ENCODE assay signal across 8 cellular contexts in the genomic region with DNA sequence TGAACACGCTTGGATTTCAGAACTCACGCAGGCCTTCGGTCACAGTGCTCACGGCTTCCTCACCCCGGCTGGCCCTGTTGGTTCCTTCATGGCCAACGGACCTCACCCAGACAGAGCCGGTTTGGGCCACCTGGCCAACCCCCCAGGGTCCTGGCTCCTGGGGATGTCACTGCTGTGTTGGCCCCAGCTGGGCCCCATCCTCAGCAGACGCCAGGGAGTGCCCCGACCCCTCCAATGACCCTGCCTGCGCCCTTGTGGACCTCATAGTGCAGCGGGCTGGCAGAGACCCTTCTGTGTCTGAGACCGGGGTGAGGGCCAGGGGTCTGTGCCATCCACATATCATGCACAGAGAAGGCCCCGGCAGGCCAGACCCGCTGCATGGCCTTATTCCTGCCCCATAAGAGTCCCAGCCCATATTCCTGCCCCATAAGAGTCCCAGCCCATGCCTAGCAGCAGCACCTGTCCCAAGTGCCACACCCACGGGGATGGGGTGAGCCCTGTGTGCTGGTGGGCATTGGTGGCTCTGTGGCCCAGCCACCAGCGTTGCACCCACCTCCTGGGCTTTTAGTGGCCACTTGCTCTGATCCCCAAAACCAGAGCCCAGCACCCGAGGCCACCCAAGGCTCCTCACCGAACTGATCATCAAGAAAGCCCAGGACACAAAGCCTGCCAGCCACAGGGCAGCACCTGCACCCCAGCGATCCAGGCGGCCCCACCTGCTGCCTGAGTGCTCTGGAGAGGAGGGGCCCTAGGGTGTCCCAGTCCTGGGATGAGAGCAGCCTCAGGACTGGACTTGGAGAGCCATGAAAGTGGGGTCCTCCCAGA. TPM values are rescaled to one million over a fixed set of nuclear protein-coding genes. Genes with fewer than 3 reads are reported as not detected.
DNase-seq lines count a peak whose midpoint lies in the region; ATAC-seq and TF ChIP-seq lines count a peak whose summit lies in the region.

No MANE protein-coding gene starts in this region.

- peak overlapping the region; percentile 72 for H3K27ac Mint-ChIP-seq in activated CD8-positive, alpha-beta T cell treated with anti-CD3 and anti-CD28 coated beads for 36 hours

- H3K9ac ChIP-seq in SK-N-SH, result no peak overlapping the region

- no peak overlapping the region for H2AFZ ChIP-seq in SK-N-SH (ENCODE audit: low read depth)

- H3K4me3 Mint-ChIP-seq in activated CD8-positive, alpha-beta T cell treated with anti-CD3 and anti-CD28 coated beads for 36 hours, result peak overlapping the region; percentile 61

- 89% methylated on average over 7 of the region's 20 CpGs for WGBS in SK-N-SH (ENCODE audit: low lambda C conversion rate)
- 97% methylated on average over 14 of the region's 20 CpGs for WGBS in suprapubic skin

- peaks cover 27% of the 10 kb centered on the region for H4K20me1 ChIP-seq in SK-N-SH (ENCODE audit: insufficient read depth)

- H3K9me2 ChIP-seq in SK-N-SH, result no peaks in the 10 kb centered on the region

- intact Hi-C loops in activated CD8-positive, alpha-beta T cell treated with anti-CD3 and anti-CD28 coated beads for 36 hours (cut with micrococcal nuclease), result no loop called here

- POLR2A ChIA-PET in SK-N-SH (lab: Yijun Ruan, JAX), result no interaction called here
- POLR2A ChIA-PET in activated CD8-positive, alpha-beta T cell treated with anti-CD3 and anti-CD28 coated beads for 36 hours (lab: Charles Lee), result interaction anchor here (1.9 kb wide), 1 partner anchor 10 kb away, joined by 14 read pairs; no protein-coding TSS in a partner anchor

- TF ChIP-seq POLR2A in suprapubic skin (IDR thresholded peaks at IDR 0.05), result no peak

- no peaks in the 10 kb centered on the region; the same call in 1 of the 2 replicates for H3K27me3 ChIP-seq in SK-N-SH (ENCODE audit: insufficient read depth)
- H3K27me3 ChIP-seq in suprapubic skin, result no peaks in the 10 kb centered on the region

- H3K27ac ChIP-seq in SK-N-SH (ENCODE audit: low read depth in 2 of 2, low read length in 1 of 2), result no peak overlapping the region
- H3K27ac ChIP-seq in suprapubic skin, result no peak overlapping the region
- no peak overlapping the region for H3K27ac ChIP-seq in caudate nucleus (ENCODE audit: low read depth, low read length)

- peaks cover 33% of the 10 kb centered on the region for H3K4me1 Mint-ChIP-seq in activated CD8-positive, alpha-beta T cell treated with anti-CD3 and anti-CD28 coated beads for 36 hours (ENCODE audit: low read depth)

- TF ChIP-seq RAD21 in SK-N-SH (IDR thresholded peaks at IDR 0.05; ENCODE audit: low read length), result no peak

- H3K4me3 ChIP-seq in SK-N-SH (ENCODE audit: low read depth in 2 of 2, low read length in 1 of 2) (no peak overlapping the region), suprapubic skin (peak overlapping the region; percentile 78)

- H3F3A ChIP-seq in SK-N-SH (replicated peaks; ENCODE audit: insufficient read depth), result no peaks in the 10 kb centered on the region

- no peaks in the 10 kb centered on the region for H3K9me3 ChIP-seq in SK-N-SH
- H3K9me3 ChIP-seq in suprapubic skin, result no peaks in the 10 kb centered on the region

- H3K36me3 ChIP-seq in SK-N-SH (replicated peaks in 1 of 2; ENCODE audit: control insufficient read depth in 1 of 2, insufficient read depth in 2 of 2, low read length in 1 of 2) (peaks cover 4 to 7% of the 10 kb centered on the region in 2 experiments), suprapubic skin (no peaks in the 10 kb centered on the region)

- ATAC-seq in SK-N-SH treated with all-trans-retinoic acid at 6 μM for 48 hours (no peak), left lobe of liver (no peak), GM18868 (IDR thresholded peaks at IDR 0.05; ENCODE audit: unreplicated experiment) (no peak)
- ATAC-seq in activated CD8-positive, alpha-beta T cell treated with anti-CD3 and anti-CD28 coated beads for 36 hours, result no peak

- DNase-seq in SK-N-SH (no peak), left lobe of liver (ENCODE audit: low spot score) (peak; percentile 45), suprapubic skin (ENCODE audit: low spot score in 2 of 2) (peak; percentile 63 to 75), caudate nucleus (lab: John Stamatoyannopoulos, UW) (no peak), activated gamma-delta T cell (lab: John Stamatoyannopoulos, UW) (no peak)
- DNase-seq in activated CD8-positive, alpha-beta T cell treated with anti-CD3 and anti-CD28 coated beads for 36 hours, result no peak

- H3K79me2 ChIP-seq in SK-N-SH (ENCODE audit: insufficient read depth), result peaks cover 33% of the 10 kb centered on the region

- H3K36me3 Mint-ChIP-seq in activated CD8-positive, alpha-beta T cell treated with anti-CD3 and anti-CD28 coated beads for 36 hours (ENCODE audit: low read depth), result peaks cover 14% of the 10 kb centered on the region

- H3K4me2 ChIP-seq in SK-N-SH, result peak overlapping the region; percentile 75; the same call in 1 of the 2 replicates

- TF ChIP-seq EP300 in SK-N-SH (IDR thresholded peaks at IDR 0.05; ENCODE audit: borderline replicate concordance in 1 of 2, low read depth in 1 of 2, low read length in 1 of 2), result no peak
- no peak for TF ChIP-seq EP300 in suprapubic skin (IDR thresholded peaks at IDR 0.05)

- H3K4me1 ChIP-seq in SK-N-SH (ENCODE audit: control insufficient read depth in 1 of 2, insufficient read depth in 2 of 2, low read depth in 1 of 2, low read length in 1 of 2) (peaks cover 11 to 16% of the 10 kb centered on the region in 2 experiments; a peak in 2 of 4 replicates), suprapubic skin (peaks cover 22% of the 10 kb centered on the region)

- CTCF ChIA-PET in SK-N-SH (lab: Yijun Ruan, JAX), result interaction anchor here (1.0 to 1.2 kb wide), 3 partner anchors 8 to 514 kb away, joined by 3 read pairs; no protein-coding TSS in a partner anchor
- CTCF ChIA-PET in activated CD8-positive, alpha-beta T cell treated with anti-CD3 and anti-CD28 coated beads for 36 hours (lab: Charles Lee), result interaction anchor here (1.3 to 1.9 kb wide), 3 partner anchors 11 to 120 kb away, joined by 4 to 11 read pairs (median 5); no protein-coding TSS in a partner anchor

- H3K9me3 Mint-ChIP-seq in activated CD8-positive, alpha-beta T cell treated with anti-CD3 and anti-CD28 coated beads for 36 hours, result no peaks in the 10 kb centered on the region

- TF ChIP-seq CTCF in SK-N-SH (IDR thresholded peaks at IDR 0.05) (no peak), suprapubic skin (IDR thresholded peaks at IDR 0.05) (no peak)
- TF ChIP-seq CTCF in activated CD8-positive, alpha-beta T cell treated with anti-CD3 and anti-CD28 coated beads for 36 hours (IDR thresholded peaks at IDR 0.05), result no peak

- H3K27me3 Mint-ChIP-seq in activated CD8-positive, alpha-beta T cell treated with anti-CD3 and anti-CD28 coated beads for 36 hours, result no peaks in the 10 kb centered on the region

TF ChIP-seq in SK-N-SH, 30 proteins besides CTCF, POLR2A, EP300 and RAD21 (continues in another document):
- TF ChIP-seq, protein P1, sequence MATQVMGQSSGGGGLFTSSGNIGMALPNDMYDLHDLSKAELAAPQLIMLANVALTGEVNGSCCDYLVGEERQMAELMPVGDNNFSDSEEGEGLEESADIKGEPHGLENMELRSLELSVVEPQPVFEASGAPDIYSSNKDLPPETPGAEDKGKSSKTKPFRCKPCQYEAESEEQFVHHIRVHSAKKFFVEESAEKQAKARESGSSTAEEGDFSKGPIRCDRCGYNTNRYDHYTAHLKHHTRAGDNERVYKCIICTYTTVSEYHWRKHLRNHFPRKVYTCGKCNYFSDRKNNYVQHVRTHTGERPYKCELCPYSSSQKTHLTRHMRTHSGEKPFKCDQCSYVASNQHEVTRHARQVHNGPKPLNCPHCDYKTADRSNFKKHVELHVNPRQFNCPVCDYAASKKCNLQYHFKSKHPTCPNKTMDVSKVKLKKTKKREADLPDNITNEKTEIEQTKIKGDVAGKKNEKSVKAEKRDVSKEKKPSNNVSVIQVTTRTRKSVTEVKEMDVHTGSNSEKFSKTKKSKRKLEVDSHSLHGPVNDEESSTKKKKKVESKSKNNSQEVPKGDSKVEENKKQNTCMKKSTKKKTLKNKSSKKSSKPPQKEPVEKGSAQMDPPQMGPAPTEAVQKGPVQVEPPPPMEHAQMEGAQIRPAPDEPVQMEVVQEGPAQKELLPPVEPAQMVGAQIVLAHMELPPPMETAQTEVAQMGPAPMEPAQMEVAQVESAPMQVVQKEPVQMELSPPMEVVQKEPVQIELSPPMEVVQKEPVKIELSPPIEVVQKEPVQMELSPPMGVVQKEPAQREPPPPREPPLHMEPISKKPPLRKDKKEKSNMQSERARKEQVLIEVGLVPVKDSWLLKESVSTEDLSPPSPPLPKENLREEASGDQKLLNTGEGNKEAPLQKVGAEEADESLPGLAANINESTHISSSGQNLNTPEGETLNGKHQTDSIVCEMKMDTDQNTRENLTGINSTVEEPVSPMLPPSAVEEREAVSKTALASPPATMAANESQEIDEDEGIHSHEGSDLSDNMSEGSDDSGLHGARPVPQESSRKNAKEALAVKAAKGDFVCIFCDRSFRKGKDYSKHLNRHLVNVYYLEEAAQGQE (IDR thresholded peaks at IDR 0.05; ENCODE audit: low read depth, low read length), result no peak

TF ChIP-seq in SK-N-SH treated with all-trans-retinoic acid at 6 μM for 48 hours, 23 proteins besides CTCF, POLR2A, EP300 and RAD21 (continues in another document):
- TF ChIP-seq, protein P2, sequence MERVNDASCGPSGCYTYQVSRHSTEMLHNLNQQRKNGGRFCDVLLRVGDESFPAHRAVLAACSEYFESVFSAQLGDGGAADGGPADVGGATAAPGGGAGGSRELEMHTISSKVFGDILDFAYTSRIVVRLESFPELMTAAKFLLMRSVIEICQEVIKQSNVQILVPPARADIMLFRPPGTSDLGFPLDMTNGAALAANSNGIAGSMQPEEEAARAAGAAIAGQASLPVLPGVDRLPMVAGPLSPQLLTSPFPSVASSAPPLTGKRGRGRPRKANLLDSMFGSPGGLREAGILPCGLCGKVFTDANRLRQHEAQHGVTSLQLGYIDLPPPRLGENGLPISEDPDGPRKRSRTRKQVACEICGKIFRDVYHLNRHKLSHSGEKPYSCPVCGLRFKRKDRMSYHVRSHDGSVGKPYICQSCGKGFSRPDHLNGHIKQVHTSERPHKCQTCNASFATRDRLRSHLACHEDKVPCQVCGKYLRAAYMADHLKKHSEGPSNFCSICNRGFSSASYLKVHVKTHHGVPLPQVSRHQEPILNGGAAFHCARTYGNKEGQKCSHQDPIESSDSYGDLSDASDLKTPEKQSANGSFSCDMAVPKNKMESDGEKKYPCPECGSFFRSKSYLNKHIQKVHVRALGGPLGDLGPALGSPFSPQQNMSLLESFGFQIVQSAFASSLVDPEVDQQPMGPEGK (CRISPR knock-in tag; IDR thresholded peaks at IDR 0.05; ENCODE audit: borderline replicate concordance), result no peak
- no peak for TF ChIP-seq CSDC2 (CRISPR knock-in tag; IDR thresholded peaks at IDR 0.05)

RNA-seq across cellular contexts. Expression of a gene that starts 1.3 kb away (rescaled TPM):
- polyA plus RNA-seq in SK-N-SH (2012; rRNA removed), result 32.5 and 42.3 TPM in 2 replicates
- polyA plus RNA-seq in SK-N-SH (2012; cell fraction: cytosol; rRNA removed), result 30.1 and 38.3 TPM in 2 replicates
- polyA plus RNA-seq in SK-N-SH (2012; cell fraction: nucleus; rRNA removed), result 54.3 and 65.1 TPM in 2 replicates
- 10 to 100 TPM; 37.2 to 43.6 TPM for total RNA-seq in activated CD8-positive, alpha-beta T cell treated with anti-CD3 and anti-CD28 coated beads for 36 hours
- 8.9 TPM for total RNA-seq in left lobe of liver
- 10 to 100 TPM; 11.3 to 21.0 (median 13.8) TPM for total RNA-seq in suprapubic skin

Comparison
In these comparisons a context has a peak if more than half of its experiments do, and no peak if none do; other contexts are left out.
1. DNase-seq: peak in left lobe of liver (single experiment) and suprapubic skin (2 of 2); none in SK-N-SH (single experiment), activated CD8-positive, alpha-beta T cell treated with anti-CD3 and anti-CD28 coated beads for 36 hours (single experiment), caudate nucleus (0 of 61) and activated gamma-delta T cell (single experiment).